In the genomic region with DNA sequence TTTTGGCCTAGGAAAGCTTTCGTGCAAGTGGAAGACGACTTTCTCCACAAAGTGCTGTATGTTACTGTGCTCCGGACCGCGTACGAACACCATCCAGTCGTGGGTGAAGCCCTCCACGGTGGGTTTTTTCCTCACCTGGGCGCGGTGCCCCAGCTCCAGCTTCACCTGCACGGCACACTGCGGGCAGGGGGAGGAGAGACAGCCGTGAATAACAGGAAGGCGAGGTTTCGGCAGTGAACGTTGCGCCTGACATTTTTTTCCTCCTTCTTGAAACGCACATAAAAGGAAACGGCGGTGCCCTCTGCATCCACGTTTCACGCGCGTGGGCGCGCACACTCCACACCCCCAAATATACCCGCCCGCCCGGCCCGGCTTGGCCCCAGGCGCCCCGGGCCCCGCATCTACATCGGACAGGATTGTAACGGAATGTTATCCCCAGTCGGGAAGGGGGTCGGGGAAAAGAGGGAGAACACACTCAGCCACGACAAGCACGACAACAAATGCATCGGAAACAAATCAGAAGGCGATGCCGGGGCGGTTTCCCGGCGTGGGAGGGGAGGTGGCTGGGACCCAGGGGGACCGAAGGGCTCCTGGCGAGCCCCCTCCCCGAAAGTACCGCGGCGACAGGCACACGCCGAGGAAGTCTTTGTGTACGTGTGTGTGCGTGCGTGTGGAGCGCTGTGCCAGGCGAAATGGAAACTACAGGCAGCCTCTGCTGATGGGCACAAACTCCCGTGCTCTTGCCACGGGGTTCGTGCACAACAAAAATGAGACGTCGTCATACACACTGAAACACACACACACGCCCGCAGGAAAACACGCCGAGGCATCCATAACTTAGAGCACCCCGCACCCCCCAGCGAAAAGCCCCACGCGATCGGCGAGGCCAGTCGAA, we compare ENCODE assay signal across 8 cellular contexts. TPM values are rescaled to one million over a fixed set of nuclear protein-coding genes. Genes with fewer than 3 reads are reported as not detected.
DNase-seq lines count a peak whose midpoint lies in the region; ATAC-seq, FAIRE-seq and TF ChIP-seq lines count a peak whose summit lies in the region.

No MANE protein-coding gene starts in this region.

- no peak for ATAC-seq in lung (ENCODE audit: insufficient read depth, low FRiP score)
- no peak for ATAC-seq in HG02840 (IDR thresholded peaks at IDR 0.05; ENCODE audit: low FRiP score, unreplicated experiment)

- H3K27ac ChIP-seq in HUES64 (ENCODE audit: low read depth, low read length) (no peak overlapping the region), duodenal mucosa (ENCODE audit: low read depth, low read length) (no peak overlapping the region), lung (ENCODE audit: low read depth in 1 of 2, low read length in 1 of 2) (peak overlapping the region; percentile 87 to 97)

- under 1% methylated on average over 73 of the region's 74 CpGs for WGBS in HUES64
- 0% methylated on average over 74 of the region's 74 CpGs for WGBS in lung, 2 donors

- H3K9ac ChIP-seq in HUES64 (ENCODE audit: low read depth, low read length) (peak overlapping the region; percentile 25; the same call in 1 of the 2 replicates), duodenal mucosa (ENCODE audit: low read depth in 1 of 2, low read length in 2 of 2) (peak overlapping the region; percentile 58 to 60)

- no peak for TF ChIP-seq POLR2A in H54 (IDR thresholded peaks at IDR 0.05; ENCODE audit: low read depth, low read length)

- no peaks in the 10 kb centered on the region for H3K9me3 ChIP-seq in HUES64 (ENCODE audit: insufficient read depth, low read depth, low read length)
- H3K9me3 ChIP-seq in duodenal mucosa (ENCODE audit: control insufficient read depth in 1 of 2, low read length in 2 of 2): no peaks in the 10 kb centered on the region
- H3K9me3 ChIP-seq in lung (ENCODE audit: control insufficient read depth in 2 of 2, insufficient read depth in 1 of 2, low read length in 1 of 2): no peaks in the 10 kb centered on the region

- DNase-seq in AML-193 (lab: John Stamatoyannopoulos, UW) (peak; percentile 35 to 39), lung (ENCODE audit: low spot score) (peak; percentile 37), H54 (ENCODE audit: insufficient read length, low spot score) (no peak)
- peak; percentile 60 to 67 for DNase-seq in activated CD4-positive, alpha-beta T cell treated with anti-CD3 and anti-CD28 coated beads, Interleukin-2, amount 50 U/mL, for 4 hours
- peak in 2 of 3 donors; percentile 18 to 30 for DNase-seq in stimulated activated CD4-positive, alpha-beta T cell treated with anti-CD3 and anti-CD28 coated beads, TNF-alpha, amount 100 ng/mL, for 48 hours (ENCODE audit: low read depth in 3 of 3)

- H3K27me3 ChIP-seq in HUES64 (ENCODE audit: insufficient read depth, low read length) (peaks cover 70% of the 10 kb centered on the region), duodenal mucosa (ENCODE audit: control insufficient read depth in 1 of 2, insufficient read depth in 2 of 2, low read length in 2 of 2) (no peaks in the 10 kb centered on the region), lung (ENCODE audit: control insufficient read depth, insufficient read depth) (no peaks in the 10 kb centered on the region)

- H3K4me1 ChIP-seq in HUES64 (ENCODE audit: insufficient read depth, low read length) (peaks cover 23% of the 10 kb centered on the region), duodenal mucosa (ENCODE audit: control insufficient read depth in 1 of 2, insufficient read depth in 2 of 2, low read length in 2 of 2) (peaks cover 23 to 34% of the 10 kb centered on the region in 2 donors), lung (ENCODE audit: control insufficient read depth in 2 of 2, insufficient read depth in 2 of 2, low read length in 2 of 2) (peaks cover 2 to 8% of the 10 kb centered on the region in 2 donors)

- H3K36me3 ChIP-seq in HUES64 (ENCODE audit: insufficient read depth, low read length) (no peaks in the 10 kb centered on the region), duodenal mucosa (ENCODE audit: control insufficient read depth in 1 of 2, insufficient read depth in 2 of 2, low read length in 2 of 2) (no peaks in the 10 kb centered on the region), lung (ENCODE audit: control insufficient read depth in 2 of 2, insufficient read depth in 2 of 2, low read length in 2 of 2) (no peaks in the 10 kb centered on the region)

- no peak for FAIRE-seq in H54 (lab: Jason Lieb, UNC)

- no peak for TF ChIP-seq CTCF in lung (IDR thresholded peaks at IDR 0.05; ENCODE audit: control extremely low read depth, extremely low read depth)

- H3K4me3 ChIP-seq in HUES64 (ENCODE audit: low read length) (peak overlapping the region; percentile 91), duodenal mucosa (ENCODE audit: low read depth in 1 of 2, low read length in 2 of 2) (peak overlapping the region; percentile 80 to 93), lung (peak overlapping the region; percentile 86)

RNA-seq across cellular contexts. Expression of a gene that starts 1.4 kb away (rescaled TPM):
- polyA plus RNA-seq in HUES64 (2013, experiment 1 of 2): 15.7 TPM
- 21.6 TPM for polyA plus RNA-seq in HUES64 (2013, experiment 2 of 2)
- 10 to 100 TPM; 17.3 to 43.1 TPM for total RNA-seq in lung
- polyA plus RNA-seq in lung: 1 to 10 TPM; 7.1 to 10.0 TPM

Comparison
In these comparisons a context has a peak if more than half of its experiments do, and no peak if none do; other contexts are left out.
1. H3K27ac ChIP-seq: peak in lung (2 of 2); none in HUES64 (single experiment) and duodenal mucosa (single experiment).
2. Peak in every context shown above with its lines, with median percentiles within 50 percentile points of each other: H3K4me3 ChIP-seq.